Comparison of ENCODE assay signal across 8 cellular contexts in genomic region chr14:24212924-24213865, GRCh38. TPM values are rescaled to one million over a fixed set of nuclear protein-coding genes. Genes with fewer than 3 reads are reported as not detected.
A peak's percentile ranks its signal among the peaks of the same experiment; 100 is the strongest.
DNase-seq lines count a peak whose midpoint lies in the region; ATAC-seq and TF ChIP-seq lines count a peak whose summit lies in the region.

Gene CHMP4A (minus strand): TSS chr14:24213488. CDS start chr14:24213439, 49 bp downstream.

- no peak for TF ChIP-seq RAD21 in SK-N-SH (IDR thresholded peaks at IDR 0.05; ENCODE audit: low read length)

- WGBS in SK-N-SH (ENCODE audit: low lambda C conversion rate): under 1% methylated on average over 37 of the region's 53 CpGs

- peak; percentile 25; the same call in 1 of the 2 replicates for TF ChIP-seq CTCF in SK-N-SH (IDR thresholded peaks at IDR 0.05)

- H3F3A ChIP-seq in SK-N-SH (replicated peaks; ENCODE audit: insufficient read depth): peaks cover 26% of the 10 kb centered on the region

- no peaks in the 10 kb centered on the region for H4K20me1 ChIP-seq in SK-N-SH (ENCODE audit: insufficient read depth)

- H3K27me3 ChIP-seq in SK-N-SH (ENCODE audit: insufficient read depth): no peaks in the 10 kb centered on the region

- no peaks in the 10 kb centered on the region for H3K9me2 ChIP-seq in SK-N-SH

- POLR2A ChIA-PET in SK-N-SH (lab: Yijun Ruan, JAX): interaction anchor here (0.8 to 2.0 kb wide), 8 partner anchors 10 to 67 kb away, joined by 3 to 15 read pairs (median 5); partner anchors contain the start of genes IPO4, PSME2, RABGGTA and RNF31

- no peak for TF ChIP-seq EP300 in SK-N-SH (IDR thresholded peaks at IDR 0.05; ENCODE audit: borderline replicate concordance in 1 of 2, low read depth in 1 of 2, low read length in 1 of 2)

- peak within 1 kb of the TSS; percentile 79 for H2AFZ ChIP-seq in SK-N-SH (ENCODE audit: low read depth)

- H3K9me3 ChIP-seq in SK-N-SH: no peaks in the 10 kb centered on the region

- H3K4me2 ChIP-seq in SK-N-SH: peak within 1 kb of the TSS; percentile 78

- H3K36me3 ChIP-seq in SK-N-SH (replicated peaks in 1 of 2; ENCODE audit: control insufficient read depth in 1 of 2, insufficient read depth in 2 of 2, low read length in 1 of 2): peaks cover 24 to 48% of the 10 kb centered on the region in 2 experiments

- DNase-seq in GM04504 (ENCODE audit: low read depth) (peak; percentile 96), NCI-H1048 (lab: John Stamatoyannopoulos, UW) (peak; percentile 95), SK-N-SH (peak; percentile 94), germinal center (ENCODE audit: low spot score) (peak; percentile 97), non-pigmented ciliary epithelial cell (ENCODE audit: low read depth) (peak; percentile 96), superior temporal gyrus (ENCODE audit: extremely low spot score) (peak; percentile 94)
- peak; percentile 96 for DNase-seq in activated naive CD4-positive, alpha-beta T cell treated with anti-CD3 and anti-CD28 coated beads, Interleukin-2, amount 50 U/mL, for 16 hours

- peaks cover 39% of the 10 kb centered on the region for H3K79me2 ChIP-seq in SK-N-SH (ENCODE audit: insufficient read depth)

- peaks cover 9 to 17% of the 10 kb centered on the region in 2 experiments; a peak in 3 of 4 replicates for H3K4me1 ChIP-seq in SK-N-SH (ENCODE audit: control insufficient read depth in 1 of 2, insufficient read depth in 2 of 2, low read depth in 1 of 2, low read length in 1 of 2)

- peak within 1 kb of the TSS; percentile 98 for H3K9ac ChIP-seq in SK-N-SH

- peak within 1 kb of the TSS; percentile 73 to 80 for H3K4me3 ChIP-seq in SK-N-SH (ENCODE audit: low read depth in 2 of 2, low read length in 1 of 2)

- peak; percentile 75 for ATAC-seq in HG02571 (IDR thresholded peaks at IDR 0.05; ENCODE audit: unreplicated experiment)

- peak within 1 kb of the TSS; percentile 93 to 96 for H3K27ac ChIP-seq in SK-N-SH (ENCODE audit: low read depth in 2 of 2, low read length in 1 of 2)

- CTCF ChIA-PET in SK-N-SH (lab: Yijun Ruan, JAX): interaction anchor here (0.8 to 3.8 kb wide), 9 partner anchors 18 to 223 kb away, joined by 3 to 20 read pairs (median 4); partner anchors contain the start of genes CIDEB, TINF2 and TM9SF1

TF ChIP-seq in SK-N-SH, 30 proteins besides CTCF, POLR2A, EP300 and RAD21 (continues in another document):
- TF ChIP-seq JUND (IDR thresholded peaks at IDR 0.05) (peak; percentile 40; the same call in 1 of the 2 replicates), REST (IDR thresholded peaks at IDR 0.05; ENCODE audit: low read depth, low read length) (no peak), TAF1 (IDR thresholded peaks at IDR 0.05; ENCODE audit: borderline replicate concordance, low read depth, low read length) (peak; percentile 41), TEAD4 (IDR thresholded peaks at IDR 0.05; ENCODE audit: borderline replicate concordance, insufficient read depth) (no peak), MXI1 (IDR thresholded peaks at IDR 0.05; ENCODE audit: low read depth, low read length) (peak; percentile 79), PBX3 (IDR thresholded peaks at IDR 0.05) (peak; percentile 53), YY1 (IDR thresholded peaks at IDR 0.05; ENCODE audit: low read depth) (peak; percentile 74), IRF3 (IDR thresholded peaks at IDR 0.05; ENCODE audit: low read depth, low read length) (peak; percentile 21; the same call in 1 of the 2 replicates), GATA2 (CRISPR knock-in tag; IDR thresholded peaks at IDR 0.05) (no peak), RCOR1 (IDR thresholded peaks at IDR 0.05; ENCODE audit: low read length) (no peak), POLR2AphosphoS5 (IDR thresholded peaks at IDR 0.05; ENCODE audit: low read depth, low read length) (peak; percentile 95), USF1 (IDR thresholded peaks at IDR 0.05; ENCODE audit: borderline replicate concordance, low read depth) (peak; percentile 96), SMC3 (IDR thresholded peaks at IDR 0.05; ENCODE audit: low read depth, low read length) (no peak), MEF2A (IDR thresholded peaks at IDR 0.05; ENCODE audit: borderline replicate concordance, low read depth) (no peak), MAX (IDR thresholded peaks at IDR 0.05; ENCODE audit: low read depth) (peak; percentile 54; the same call in 1 of the 2 replicates), GABPA (IDR thresholded peaks at IDR 0.05; ENCODE audit: low read depth) (peak; percentile 58), TCF12 (IDR thresholded peaks at IDR 0.05) (peak; percentile 41; the same call in 1 of the 2 replicates), CHD2 (IDR thresholded peaks at IDR 0.05; ENCODE audit: low read length, partially characterized antibody) (peak; percentile 98), FOSL2 (IDR thresholded peaks at IDR 0.05; ENCODE audit: borderline replicate concordance, low read depth) (no peak; the same call in 1 of the 2 replicates), ZBTB33 (IDR thresholded peaks at IDR 0.05; ENCODE audit: borderline replicate concordance, low read depth) (peak; percentile 94), FOXJ3 (CRISPR knock-in tag; IDR thresholded peaks at IDR 0.05) (no peak), SIN3A (IDR thresholded peaks at IDR 0.05; ENCODE audit: borderline replicate concordance, low read depth, low read length) (no peak)

RNA-seq across cellular contexts. Expression of gene CHMP4A, which starts in this region (rescaled TPM):
- 92.4 and 96.1 TPM in 2 replicates for polyA plus RNA-seq in SK-N-SH (2012; rRNA removed)
- 117 and 158 TPM in 2 replicates for polyA plus RNA-seq in SK-N-SH (2012; cell fraction: cytosol; rRNA removed)
- polyA plus RNA-seq in SK-N-SH (2012; cell fraction: nucleus; rRNA removed): 62.1 and 64.8 TPM in 2 replicates

Comparison
In these comparisons a context has a peak if more than half of its experiments do, and no peak if none do; other contexts are left out.
1. Peak in every context shown above with its lines: DNase-seq, ATAC-seq, H3K4me3 ChIP-seq and H3K27ac ChIP-seq.